Comparison of ENCODE assay signal across 16 cellular contexts in genomic region chr10:3622427-3622826, GRCh38.
DNase-seq lines count a peak whose midpoint lies in the region; ATAC-seq and TF ChIP-seq lines count a peak whose summit lies in the region.
"Had no signal": no experiment of that assay in that cellular context is flagged by ENCODE, and none has a peak within 500 bp of the region (broad histone marks: within the 10 kb centered on the region; RNA-seq: fewer than 3 reads in every experiment).

No MANE protein-coding gene starts in this region.

- 0 out of 2 replicates have a peak, but pooled peaks have one; percentile 6 for TF ChIP-seq RAD21 in HCT116 (IDR thresholded peaks at IDR 0.05; ENCODE audit: low read depth)

- no peaks in the 10 kb centered on the region for H3K9me2 ChIP-seq in HCT116 (ENCODE audit: insufficient read depth)

- no peak for TF ChIP-seq POLR2A in HCT116 (IDR thresholded peaks at IDR 0.05; ENCODE audit: borderline replicate concordance, extremely low read depth, insufficient read depth, insufficient read length)

- RAD21 ChIA-PET in HCT116 (lab: Charles Lee; ENCODE audit: low non-redundant PET in 1 of 2, low total read pairs in 2 of 2, uncharacterized antibody in 2 of 2, unreplicated experiment in 2 of 2): no interaction called here

- H3K27ac Mint-ChIP-seq in activated naive CD4-positive, alpha-beta T cell treated with anti-CD3 and anti-CD28 coated beads for 36 hours: peak overlapping the region; percentile 68
- no peak overlapping the region for H3K27ac Mint-ChIP-seq in activated naive CD4-positive, alpha-beta T cell treated with anti-CD3 and anti-CD28 coated beads, Interleukin-2, amount 10 ng/mL, durations not matched to agents 7 days and 5 days
- H3K27ac Mint-ChIP-seq in activated T-helper 17 cell treated with anti-CD3 and anti-CD28 coated beads, Interleukin-2, amount 50 U/mL, for 72 hours: peak overlapping the region; percentile 97
- H3K27ac Mint-ChIP-seq in stimulated activated naive B cell treated with anti-CD40 and anti-IgM and Interleukin-4, amounts not matched to agents 10 μg/mL and 1 μg/mL and 100 μg/mL, for 72 hours: peak overlapping the region; percentile 90

- no peaks in the 10 kb centered on the region for H3K9me3 ChIP-seq in HCT116 (ENCODE audit: control insufficient read depth in 1 of 2, insufficient read depth in 1 of 2, low read depth in 1 of 2, low read length in 2 of 2)
- H3K9me3 ChIP-seq: breast epithelium had no signal

- ATAC-seq in HCT116 (no peak), HG03108 (IDR thresholded peaks at IDR 0.05; ENCODE audit: unreplicated experiment) (no peak), HG02588 (IDR thresholded peaks at IDR 0.05; ENCODE audit: unreplicated experiment) (no peak)
- peak; percentile 72 for ATAC-seq in activated T-helper 17 cell treated with anti-CD3 and anti-CD28 coated beads, Interleukin-2, amount 50 U/mL, for 72 hours (replicated peaks)
- ATAC-seq in stimulated activated naive B cell treated with anti-CD40 and anti-IgM and Interleukin-4, amounts not matched to agents 10 μg/mL and 1 μg/mL and 100 μg/mL, for 72 hours (replicated peaks): peak; percentile 71 to 73

- TF ChIP-seq CTCF in HCT116 (IDR thresholded peaks at IDR 0.05 in 2 of 3, conservative IDR thresholded peaks at IDR 0.05 in 1 of 3; ENCODE audit: borderline replicate concordance in 1 of 3, insufficient read depth in 1 of 3, low read depth in 2 of 3, low read length in 2 of 3): no peak

- BruUV-seq in HCT116 (replicated peaks; lab: Mats Ljungman, UMichigan): no TSS peak

- POLR2A ChIA-PET in HCT116 (lab: Charles Lee): no interaction called here

- peaks cover 2% of the 10 kb centered on the region for H3K27me3 Mint-ChIP-seq in activated naive CD4-positive, alpha-beta T cell treated with anti-CD3 and anti-CD28 coated beads for 36 hours (ENCODE audit: low read depth)
- peaks cover 2% of the 10 kb centered on the region for H3K27me3 Mint-ChIP-seq in activated naive CD4-positive, alpha-beta T cell treated with anti-CD3 and anti-CD28 coated beads, Interleukin-2, amount 10 ng/mL, durations not matched to agents 7 days and 5 days
- no peaks in the 10 kb centered on the region for H3K27me3 Mint-ChIP-seq in activated T-helper 17 cell treated with anti-CD3 and anti-CD28 coated beads, Interleukin-2, amount 50 U/mL, for 72 hours
- no peaks in the 10 kb centered on the region for H3K27me3 Mint-ChIP-seq in stimulated activated naive B cell treated with anti-CD40 and anti-IgM and Interleukin-4, amounts not matched to agents 10 μg/mL and 1 μg/mL and 100 μg/mL, for 72 hours

- peak; percentile 26 for DNase-seq in activated naive CD4-positive, alpha-beta T cell treated with anti-CD3 and anti-CD28 coated beads for 36 hours
- no peak for DNase-seq in activated naive CD4-positive, alpha-beta T cell treated with anti-CD3 and anti-CD28 coated beads, Interleukin-2, amount 10 ng/mL, durations not matched to agents 7 days and 5 days
- DNase-seq in HCT116 (ENCODE audit: low read depth, low spot score) (no peak), GM19238 (ENCODE audit: insufficient read length, low spot score) (no peak)
- peak; percentile 21 for DNase-seq in stimulated activated naive B cell treated with anti-CD40 and anti-IgM and Interleukin-4, amounts not matched to agents 10 μg/mL and 1 μg/mL and 100 μg/mL, for 72 hours
- DNase-seq: DMS153; effector CD4-positive, alpha-beta T cell; mesendoderm; NCI-H2029; nucleus accumbens; SIG-M5 had no signal

- no peak overlapping the region for H3K9ac ChIP-seq in HCT116 (ENCODE audit: low read length)

- H3K79me2 ChIP-seq in HCT116 (ENCODE audit: insufficient read depth, low read length): no peaks in the 10 kb centered on the region

- no peak overlapping the region for H3K4me3 Mint-ChIP-seq in activated naive CD4-positive, alpha-beta T cell treated with anti-CD3 and anti-CD28 coated beads for 36 hours
- H3K4me3 Mint-ChIP-seq in activated naive CD4-positive, alpha-beta T cell treated with anti-CD3 and anti-CD28 coated beads, Interleukin-2, amount 10 ng/mL, durations not matched to agents 7 days and 5 days: no peak overlapping the region
- peak overlapping the region; percentile 71 for H3K4me3 Mint-ChIP-seq in activated T-helper 17 cell treated with anti-CD3 and anti-CD28 coated beads, Interleukin-2, amount 50 U/mL, for 72 hours
- H3K4me3 Mint-ChIP-seq in stimulated activated naive B cell treated with anti-CD40 and anti-IgM and Interleukin-4, amounts not matched to agents 10 μg/mL and 1 μg/mL and 100 μg/mL, for 72 hours: peak overlapping the region in 1 of 2 donors; percentile 69

- peaks cover 6% of the 10 kb centered on the region for H3K36me3 Mint-ChIP-seq in activated naive CD4-positive, alpha-beta T cell treated with anti-CD3 and anti-CD28 coated beads for 36 hours (ENCODE audit: low read depth)
- H3K36me3 Mint-ChIP-seq in activated naive CD4-positive, alpha-beta T cell treated with anti-CD3 and anti-CD28 coated beads, Interleukin-2, amount 10 ng/mL, durations not matched to agents 7 days and 5 days: peaks cover 7% of the 10 kb centered on the region
- no peaks in the 10 kb centered on the region for H3K36me3 Mint-ChIP-seq in activated T-helper 17 cell treated with anti-CD3 and anti-CD28 coated beads, Interleukin-2, amount 50 U/mL, for 72 hours (ENCODE audit: low read depth)
- H3K36me3 Mint-ChIP-seq in stimulated activated naive B cell treated with anti-CD40 and anti-IgM and Interleukin-4, amounts not matched to agents 10 μg/mL and 1 μg/mL and 100 μg/mL, for 72 hours: peaks cover 4 to 11% of the 10 kb centered on the region in 2 donors

- no peak overlapping the region for H2AFZ ChIP-seq in HCT116 (ENCODE audit: low read depth, low read length, poor library complexity, severe bottlenecking)

- H3K4me2 ChIP-seq in HCT116 (ENCODE audit: low read length): no peak overlapping the region

- no peak overlapping the region for H3K27ac ChIP-seq in HCT116 (ENCODE audit: low read depth, low read length)
- H3K27ac ChIP-seq: breast epithelium had no signal

- no peaks in the 10 kb centered on the region for H3K4me1 ChIP-seq in HCT116 (ENCODE audit: control insufficient read depth in 1 of 2, insufficient read depth in 2 of 2, low read length in 2 of 2)

- H4K20me1 ChIP-seq in HCT116 (ENCODE audit: insufficient read depth): no peaks in the 10 kb centered on the region

- CTCF ChIA-PET in activated naive CD4-positive, alpha-beta T cell treated with anti-CD3 and anti-CD28 coated beads for 36 hours (lab: Charles Lee): no interaction called here
- CTCF ChIA-PET in activated naive CD4-positive, alpha-beta T cell treated with anti-CD3 and anti-CD28 coated beads, Interleukin-2, amount 10 ng/mL, durations not matched to agents 7 days and 5 days (lab: Charles Lee): interaction anchor here (0.6 to 1.5 kb wide), 3 partner anchors 9 to 1030 kb away, joined by 3 to 4 read pairs (median 3); no protein-coding TSS in a partner anchor
- CTCF ChIA-PET in HCT116 (lab: Charles Lee): no interaction called here

- no peaks in the 10 kb centered on the region for H3K27me3 ChIP-seq in HCT116 (ENCODE audit: insufficient read depth, low read length)
- H3K27me3 ChIP-seq: breast epithelium had no signal

- H3K4me1 Mint-ChIP-seq in activated naive CD4-positive, alpha-beta T cell treated with anti-CD3 and anti-CD28 coated beads for 36 hours (ENCODE audit: low read depth): peaks cover 21% of the 10 kb centered on the region
- H3K4me1 Mint-ChIP-seq in activated naive CD4-positive, alpha-beta T cell treated with anti-CD3 and anti-CD28 coated beads, Interleukin-2, amount 10 ng/mL, durations not matched to agents 7 days and 5 days: peaks cover 15% of the 10 kb centered on the region
- peaks cover 16% of the 10 kb centered on the region for H3K4me1 Mint-ChIP-seq in activated T-helper 17 cell treated with anti-CD3 and anti-CD28 coated beads, Interleukin-2, amount 50 U/mL, for 72 hours
- peaks cover 21 to 36% of the 10 kb centered on the region in 2 donors for H3K4me1 Mint-ChIP-seq in stimulated activated naive B cell treated with anti-CD40 and anti-IgM and Interleukin-4, amounts not matched to agents 10 μg/mL and 1 μg/mL and 100 μg/mL, for 72 hours

- no peak overlapping the region for H3K4me3 ChIP-seq in HCT116 (replicated peaks in 1 of 2; ENCODE audit: low read depth in 1 of 2, low read length in 2 of 2)
- H3K4me3 ChIP-seq: breast epithelium, skin epidermis had no signal

- H3K36me3 ChIP-seq in HCT116 (ENCODE audit: control insufficient read depth in 1 of 2, insufficient read depth in 2 of 2, low read length in 2 of 2): no peaks in the 10 kb centered on the region
- H3K36me3 ChIP-seq: breast epithelium had no signal

- peaks cover 7% of the 10 kb centered on the region for H3K9me3 Mint-ChIP-seq in activated naive CD4-positive, alpha-beta T cell treated with anti-CD3 and anti-CD28 coated beads for 36 hours
- H3K9me3 Mint-ChIP-seq in activated naive CD4-positive, alpha-beta T cell treated with anti-CD3 and anti-CD28 coated beads, Interleukin-2, amount 10 ng/mL, durations not matched to agents 7 days and 5 days: peaks cover 11% of the 10 kb centered on the region
- peaks cover 10% of the 10 kb centered on the region for H3K9me3 Mint-ChIP-seq in activated T-helper 17 cell treated with anti-CD3 and anti-CD28 coated beads, Interleukin-2, amount 50 U/mL, for 72 hours
- peaks cover 5 to 6% of the 10 kb centered on the region in 2 donors for H3K9me3 Mint-ChIP-seq in stimulated activated naive B cell treated with anti-CD40 and anti-IgM and Interleukin-4, amounts not matched to agents 10 μg/mL and 1 μg/mL and 100 μg/mL, for 72 hours

- intact Hi-C loops in activated naive CD4-positive, alpha-beta T cell treated with anti-CD3 and anti-CD28 coated beads for 36 hours (cut with micrococcal nuclease): loop anchor here (2.0 to 5.0 kb wide), 4 partner anchors 46 to 1028 kb away; no protein-coding TSS in a partner anchor
- intact Hi-C loops in HCT116 (cut with micrococcal nuclease): no loop called here

TF ChIP-seq in HCT116, 20 proteins besides CTCF, POLR2A, EP300 and RAD21:
- no peak for TF ChIP-seq SP1 (IDR thresholded peaks at IDR 0.05; ENCODE audit: low read depth)
- no peak for TF ChIP-seq EGR1 (IDR thresholded peaks at IDR 0.05; ENCODE audit: low read depth)
- TF ChIP-seq POLR2AphosphoS5 (IDR thresholded peaks at IDR 0.05; ENCODE audit: low read depth, low read length): no peak

Comparison
In these comparisons a context has a peak if more than half of its experiments do, and no peak if none do; other contexts are left out.
1. DNase-seq: peak in activated naive CD4-positive, alpha-beta T cell treated with anti-CD3 and anti-CD28 coated beads for 36 hours (single experiment) and stimulated activated naive B cell treated with anti-CD40 and anti-IgM and Interleukin-4, amounts not matched to agents 10 μg/mL and 1 μg/mL and 100 μg/mL, for 72 hours (single experiment); none in activated naive CD4-positive, alpha-beta T cell treated with anti-CD3 and anti-CD28 coated beads, Interleukin-2, amount 10 ng/mL, durations not matched to agents 7 days and 5 days (single experiment), HCT116 (single experiment) and GM19238 (single experiment).
2. ATAC-seq: peak in activated T-helper 17 cell treated with anti-CD3 and anti-CD28 coated beads, Interleukin-2, amount 50 U/mL, for 72 hours (single experiment) and stimulated activated naive B cell treated with anti-CD40 and anti-IgM and Interleukin-4, amounts not matched to agents 10 μg/mL and 1 μg/mL and 100 μg/mL, for 72 hours (2 of 2); none in HCT116 (single experiment), HG03108 (single experiment) and HG02588 (single experiment).